Comparison of ENCODE assay signal across 23 cellular contexts in genomic region chr14:67469954-67470353, GRCh38. TPM values are rescaled to one million over a fixed set of nuclear protein-coding genes. Genes with fewer than 3 reads are reported as not detected.
DNase-seq lines count a peak whose midpoint lies in the region; ATAC-seq and FAIRE-seq lines count a peak whose summit lies in the region.
"Had no signal": no experiment of that assay in that cellular context is flagged by ENCODE, and none has a peak within 500 bp of the region (broad histone marks: within the 10 kb centered on the region; RNA-seq: fewer than 3 reads in every experiment).

No MANE protein-coding gene starts in this region.

- no peak for DNase-seq in activated CD4-positive, alpha-beta T cell treated with anti-CD3 and anti-CD28 coated beads, Interleukin-2, amount 10 ng/mL, durations not matched to agents 7 days and 5 days
- DNase-seq in activated CD4-positive, alpha-beta T cell treated with anti-CD3 and anti-CD28 coated beads, Interleukin-2, amount 10 ng/mL, durations not matched to agents 24 days and 14 days: no peak
- no peak for DNase-seq in T-helper 17 cell
- no peak for DNase-seq in naive thymus-derived CD4-positive, alpha-beta T cell
- DNase-seq in urothelium cell line (ENCODE audit: low spot score): no peak
- DNase-seq in activated T-cell treated with anti-CD3 and anti-CD28 coated beads for 4 hours: no peak
- DNase-seq in germinal center (ENCODE audit: low spot score): no peak
- DNase-seq: 8988T, COR-L47, DMS79, H7, IMR-90, NCI-H1092 treated with DMSO at 0.1 percent for 48 hours, NCI-H146, NCI-H2029 treated with DMSO at 0.1 percent for 48 hours, NCI-H226, NCI-H510A treated with DMSO at 0.1 percent for 48 hours, NCI-H748 treated with DMSO at 0.1 percent for 48 hours, PC-9, RPMI8226, SHP77 treated with DMSO at 0.1 percent for 48 hours had no signal

- H3K9me3 ChIP-seq in T-helper 17 cell (ENCODE audit: control insufficient read depth, low read length, poor library complexity, severe bottlenecking): no peaks in the 10 kb centered on the region
- no peaks in the 10 kb centered on the region for H3K9me3 ChIP-seq in naive thymus-derived CD4-positive, alpha-beta T cell (ENCODE audit: control insufficient read depth in 2 of 3, low read length in 3 of 3)

- H3K4me1 ChIP-seq in naive thymus-derived CD4-positive, alpha-beta T cell (ENCODE audit: control insufficient read depth in 2 of 2, insufficient read depth in 2 of 2, low read length in 2 of 2): peaks cover 7 to 9% of the 10 kb centered on the region in 2 donors

- no peaks in the 10 kb centered on the region for H3K9me3 Mint-ChIP-seq in activated CD4-positive, alpha-beta T cell treated with anti-CD3 and anti-CD28 coated beads, Interleukin-2, amount 10 ng/mL, durations not matched to agents 7 days and 5 days
- H3K9me3 Mint-ChIP-seq in activated CD4-positive, alpha-beta T cell treated with anti-CD3 and anti-CD28 coated beads, Interleukin-2, amount 10 ng/mL, durations not matched to agents 24 days and 14 days: no peaks in the 10 kb centered on the region
- peaks cover 0 to 2% (median 0%) of the 10 kb centered on the region in 11 donors for H3K9me3 Mint-ChIP-seq in naive thymus-derived CD4-positive, alpha-beta T cell

- peaks cover 8% of the 10 kb centered on the region for H3K4me1 Mint-ChIP-seq in activated CD4-positive, alpha-beta T cell treated with anti-CD3 and anti-CD28 coated beads, Interleukin-2, amount 10 ng/mL, durations not matched to agents 7 days and 5 days
- H3K4me1 Mint-ChIP-seq in activated CD4-positive, alpha-beta T cell treated with anti-CD3 and anti-CD28 coated beads, Interleukin-2, amount 10 ng/mL, durations not matched to agents 24 days and 14 days: no peaks in the 10 kb centered on the region
- peaks cover 22% of the 10 kb centered on the region for H3K4me1 Mint-ChIP-seq in T-helper 17 cell
- peaks cover 0 to 39% (median 26%) of the 10 kb centered on the region in 7 donors for H3K4me1 Mint-ChIP-seq in naive thymus-derived CD4-positive, alpha-beta T cell

- peak; percentile 72 for FAIRE-seq in urothelium cell line (lab: Jason Lieb, UNC)

- H3K27me3 Mint-ChIP-seq in activated CD4-positive, alpha-beta T cell treated with anti-CD3 and anti-CD28 coated beads, Interleukin-2, amount 10 ng/mL, durations not matched to agents 7 days and 5 days: no peaks in the 10 kb centered on the region
- H3K27me3 Mint-ChIP-seq in activated CD4-positive, alpha-beta T cell treated with anti-CD3 and anti-CD28 coated beads, Interleukin-2, amount 10 ng/mL, durations not matched to agents 24 days and 14 days: no peaks in the 10 kb centered on the region
- no peaks in the 10 kb centered on the region for H3K27me3 Mint-ChIP-seq in T-helper 17 cell
- peaks cover 0 to 8% (median 0%) of the 10 kb centered on the region in 5 donors for H3K27me3 Mint-ChIP-seq in naive thymus-derived CD4-positive, alpha-beta T cell

- H3K27ac ChIP-seq in naive thymus-derived CD4-positive, alpha-beta T cell (ENCODE audit: low read depth, low read length): no peak overlapping the region
- H3K27ac ChIP-seq: C4-2B, KMS-11, PC-9 had no signal

- H3K27ac Mint-ChIP-seq in activated CD4-positive, alpha-beta T cell treated with anti-CD3 and anti-CD28 coated beads, Interleukin-2, amount 10 ng/mL, durations not matched to agents 7 days and 5 days: peak overlapping the region; percentile 46
- H3K27ac Mint-ChIP-seq in activated CD4-positive, alpha-beta T cell treated with anti-CD3 and anti-CD28 coated beads, Interleukin-2, amount 10 ng/mL, durations not matched to agents 24 days and 14 days: no peak overlapping the region
- H3K27ac Mint-ChIP-seq in T-helper 17 cell: peak overlapping the region; percentile 49
- peak overlapping the region in 6 of 9 donors; percentile 17 to 96 (median 69) for H3K27ac Mint-ChIP-seq in naive thymus-derived CD4-positive, alpha-beta T cell

- no peak overlapping the region for H3K4me3 Mint-ChIP-seq in activated CD4-positive, alpha-beta T cell treated with anti-CD3 and anti-CD28 coated beads, Interleukin-2, amount 10 ng/mL, durations not matched to agents 7 days and 5 days
- H3K4me3 Mint-ChIP-seq in activated CD4-positive, alpha-beta T cell treated with anti-CD3 and anti-CD28 coated beads, Interleukin-2, amount 10 ng/mL, durations not matched to agents 24 days and 14 days: no peak overlapping the region
- no peak overlapping the region for H3K4me3 Mint-ChIP-seq in T-helper 17 cell
- H3K4me3 Mint-ChIP-seq in naive thymus-derived CD4-positive, alpha-beta T cell: no peak overlapping the region

- H3K36me3 Mint-ChIP-seq in activated CD4-positive, alpha-beta T cell treated with anti-CD3 and anti-CD28 coated beads, Interleukin-2, amount 10 ng/mL, durations not matched to agents 7 days and 5 days (ENCODE audit: low read depth): no peaks in the 10 kb centered on the region
- no peaks in the 10 kb centered on the region for H3K36me3 Mint-ChIP-seq in activated CD4-positive, alpha-beta T cell treated with anti-CD3 and anti-CD28 coated beads, Interleukin-2, amount 10 ng/mL, durations not matched to agents 24 days and 14 days (ENCODE audit: low read depth)
- H3K36me3 Mint-ChIP-seq in T-helper 17 cell (ENCODE audit: low read depth): peaks cover 2% of the 10 kb centered on the region
- H3K36me3 Mint-ChIP-seq in naive thymus-derived CD4-positive, alpha-beta T cell: peaks cover 0 to 23% (median 4%) of the 10 kb centered on the region in 5 donors

- no peaks in the 10 kb centered on the region for H3K27me3 ChIP-seq in naive thymus-derived CD4-positive, alpha-beta T cell (ENCODE audit: control insufficient read depth in 2 of 2, insufficient read depth in 2 of 2, low read length in 2 of 2)

- POLR2A ChIA-PET in activated CD4-positive, alpha-beta T cell treated with anti-CD3 and anti-CD28 coated beads, Interleukin-2, amount 10 ng/mL, durations not matched to agents 7 days and 5 days (lab: Charles Lee): no interaction called here
- POLR2A ChIA-PET in naive thymus-derived CD4-positive, alpha-beta T cell (lab: Charles Lee): no interaction called here

- intact Hi-C loops in activated CD4-positive, alpha-beta T cell treated with anti-CD3 and anti-CD28 coated beads, Interleukin-2, amount 10 ng/mL, durations not matched to agents 24 days and 14 days (cut with micrococcal nuclease): no loop called here
- intact Hi-C loops in naive thymus-derived CD4-positive, alpha-beta T cell (cut with micrococcal nuclease): loop anchor here in 1 of 2 donors (10.0 kb wide), 1 partner anchor 45 kb away; no protein-coding TSS in a partner anchor

- H3K4me3 ChIP-seq in naive thymus-derived CD4-positive, alpha-beta T cell (ENCODE audit: low read length): no peak overlapping the region
- H3K4me3 ChIP-seq: PC-9 had no signal

- CTCF ChIA-PET in activated CD4-positive, alpha-beta T cell treated with anti-CD3 and anti-CD28 coated beads, Interleukin-2, amount 10 ng/mL, durations not matched to agents 7 days and 5 days (lab: Charles Lee): interaction anchor here (1.5 kb wide), 2 partner anchors 11 to 18 kb away, joined by 4 to 5 read pairs; no protein-coding TSS in a partner anchor
- CTCF ChIA-PET in naive thymus-derived CD4-positive, alpha-beta T cell (lab: Charles Lee): no interaction called here

- peaks cover 0 to 17% (median 0%) of the 10 kb centered on the region in 3 experiments for H3K36me3 ChIP-seq in naive thymus-derived CD4-positive, alpha-beta T cell (ENCODE audit: control insufficient read depth in 2 of 3, insufficient read depth in 3 of 3, low read length in 3 of 3)

- no peak for ATAC-seq in T-helper 17 cell
- ATAC-seq in naive thymus-derived CD4-positive, alpha-beta T cell: no peak

RNA-seq across cellular contexts. Expression of gene TMEM229B, which starts 18.6 kb away (rescaled TPM):
- total RNA-seq in activated CD4-positive, alpha-beta T cell treated with anti-CD3 and anti-CD28 coated beads, Interleukin-2, amount 10 ng/mL, durations not matched to agents 7 days and 5 days: 10 to 100 TPM; 24.3 to 25.1 TPM
- 2.4 and 2.7 TPM in 2 replicates for total RNA-seq in activated CD4-positive, alpha-beta T cell treated with anti-CD3 and anti-CD28 coated beads, Interleukin-2, amount 10 ng/mL, durations not matched to agents 24 days and 14 days
- total RNA-seq in T-helper 17 cell: 10 to 100 TPM; 12.7 to 15.2 TPM
- 10 to 100 TPM; 19.1 to 32.2 (median 30.6) TPM for total RNA-seq in naive thymus-derived CD4-positive, alpha-beta T cell
- polyA plus RNA-seq in naive thymus-derived CD4-positive, alpha-beta T cell: 10 to 100 TPM; 25.5 to 30.9 TPM
- polyA plus RNA-seq: IMR-90 had no signal

RNA-seq across cellular contexts. Expression of gene PLEK2, which starts 58.0 kb away (rescaled TPM):
- total RNA-seq in activated CD4-positive, alpha-beta T cell treated with anti-CD3 and anti-CD28 coated beads, Interleukin-2, amount 10 ng/mL, durations not matched to agents 7 days and 5 days: 1 to 10 TPM in 1 of 2 experiments, under 1 TPM in 1; 0.45 to 1.1 TPM
- 0.95 and 1.7 TPM in 2 replicates for total RNA-seq in activated CD4-positive, alpha-beta T cell treated with anti-CD3 and anti-CD28 coated beads, Interleukin-2, amount 10 ng/mL, durations not matched to agents 24 days and 14 days
- 1 to 10 TPM; 1.7 to 2.1 TPM for total RNA-seq in T-helper 17 cell
- total RNA-seq in naive thymus-derived CD4-positive, alpha-beta T cell: 1 to 10 TPM in 3 of 5 experiments, under 1 TPM in 2; 0.36 to 2.8 (median 1.5) TPM
- polyA plus RNA-seq in naive thymus-derived CD4-positive, alpha-beta T cell: 1 to 10 TPM; 4.1 to 5.4 TPM
- total RNA-seq: H7 had no signal
